In the genomic region with DNA sequence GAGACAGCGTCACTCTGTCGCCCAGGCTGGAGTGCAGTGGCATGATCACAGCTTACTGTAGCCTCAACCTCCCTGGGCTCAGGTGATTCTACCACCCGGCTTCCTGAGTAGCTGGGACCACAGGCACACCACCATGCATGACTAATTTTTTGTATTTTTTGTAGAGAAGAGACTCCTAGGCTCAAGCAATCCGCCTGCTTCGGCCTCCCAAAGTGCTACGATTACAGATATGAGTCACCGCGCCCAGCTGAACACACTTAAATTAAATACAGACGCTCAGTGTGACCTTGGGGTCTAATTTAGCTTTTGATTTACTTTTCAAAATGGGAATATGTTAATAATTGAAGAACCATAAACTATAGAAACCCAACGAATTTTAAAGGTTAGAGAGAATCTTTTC, we compare ENCODE assay signal across 1 cellular context.
TF ChIP-seq lines count a peak whose summit lies in the region.

No MANE protein-coding gene starts in this region.

TF ChIP-seq in GM23338, 12 proteins besides CTCF, POLR2A, EP300 and RAD21 (continued from another document):
- no peak for TF ChIP-seq NANOG (IDR thresholded peaks at IDR 0.05; ENCODE audit: borderline replicate concordance)
- TF ChIP-seq, protein P1, sequence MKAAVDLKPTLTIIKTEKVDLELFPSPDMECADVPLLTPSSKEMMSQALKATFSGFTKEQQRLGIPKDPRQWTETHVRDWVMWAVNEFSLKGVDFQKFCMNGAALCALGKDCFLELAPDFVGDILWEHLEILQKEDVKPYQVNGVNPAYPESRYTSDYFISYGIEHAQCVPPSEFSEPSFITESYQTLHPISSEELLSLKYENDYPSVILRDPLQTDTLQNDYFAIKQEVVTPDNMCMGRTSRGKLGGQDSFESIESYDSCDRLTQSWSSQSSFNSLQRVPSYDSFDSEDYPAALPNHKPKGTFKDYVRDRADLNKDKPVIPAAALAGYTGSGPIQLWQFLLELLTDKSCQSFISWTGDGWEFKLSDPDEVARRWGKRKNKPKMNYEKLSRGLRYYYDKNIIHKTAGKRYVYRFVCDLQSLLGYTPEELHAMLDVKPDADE (IDR thresholded peaks at IDR 0.05): no peak
- no peak for TF ChIP-seq EZH2 (IDR thresholded peaks at IDR 0.05; ENCODE audit: low read depth, unreplicated experiment)
- TF ChIP-seq STAT1 (IDR thresholded peaks at IDR 0.05; ENCODE audit: unreplicated experiment): no peak
- no peak for TF ChIP-seq ZNF331 (CRISPR knock-in tag; IDR thresholded peaks at IDR 0.05; ENCODE audit: low read depth)
